ENCODE assay signal across 11 cellular contexts in the genomic region with DNA sequence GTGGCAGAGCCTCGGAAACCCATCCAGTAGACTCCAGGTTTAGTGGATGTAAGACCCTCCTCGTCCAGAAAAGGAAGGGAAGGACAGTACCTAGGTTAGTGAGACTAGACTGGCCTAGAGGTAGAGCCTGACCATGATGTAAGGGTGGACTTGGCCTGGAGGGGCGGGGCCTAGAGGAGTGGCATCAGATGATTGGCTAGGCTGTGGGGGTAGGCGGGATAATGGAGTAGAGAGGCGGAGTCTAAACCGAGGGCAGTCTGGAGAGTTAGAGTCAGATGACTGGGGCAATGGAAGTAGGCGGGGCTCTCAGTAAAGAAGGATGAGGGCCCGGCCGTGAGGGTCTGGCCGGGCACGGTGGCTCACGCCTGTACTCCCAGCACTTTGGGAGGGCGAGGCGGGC.
DNase-seq lines count a peak whose midpoint lies in the region; ATAC-seq and TF ChIP-seq lines count a peak whose summit lies in the region.
"Had no signal": no experiment of that assay in that cellular context is flagged by ENCODE, and none has a peak within 500 bp of the region (broad histone marks: within the 10 kb centered on the region; RNA-seq: fewer than 3 reads in every experiment).

No MANE protein-coding gene starts in this region.

- POLR2A ChIA-PET in activated CD4-positive, alpha-beta T cell treated with anti-CD3 and anti-CD28 coated beads for 36 hours (lab: Charles Lee) = no interaction called here
- POLR2A ChIA-PET in naive thymus-derived CD4-positive, alpha-beta T cell (lab: Charles Lee) = no interaction called here

- no peak overlapping the region for H3K4me3 ChIP-seq in endodermal cell (ENCODE audit: low read length)
- H3K4me3 ChIP-seq in naive thymus-derived CD4-positive, alpha-beta T cell (ENCODE audit: low read length) = no peak overlapping the region

- 88 to 89% methylated on average over 12 to 14 of the region's 14 CpGs for WGBS in endodermal cell (ENCODE audit: insufficient coverage in 1 of 2, insufficient read length in 1 of 2), 2 experiments

- peak; percentile 16 for DNase-seq in activated CD4-positive, alpha-beta T cell treated with anti-CD3 and anti-CD28 coated beads for 36 hours
- no peak for DNase-seq in activated CD4-positive, alpha-beta T cell treated with anti-CD3 and anti-CD28 coated beads, Interleukin-2, amount 50 U/mL, for 4 hours
- peak; percentile 70 for DNase-seq in NAMALWA (ENCODE audit: low spot score)
- peak; percentile 95 for DNase-seq in endodermal cell
- no peak for DNase-seq in sciatic nerve (ENCODE audit: low spot score)
- DNase-seq in NCI-H1694 treated with DMSO at 0.1 percent for 48 hours (lab: John Stamatoyannopoulos, UW) = no peak
- DNase-seq in effector CD8-positive, alpha-beta T cell (lab: John Stamatoyannopoulos, UW) = no peak
- no peak for DNase-seq in naive thymus-derived CD4-positive, alpha-beta T cell
- DNase-seq: immature natural killer cell, Kasumi-1 had no signal

- H3K36me3 ChIP-seq in endodermal cell (ENCODE audit: control insufficient read depth, insufficient read depth, low read length) = no peaks in the 10 kb centered on the region
- no peaks in the 10 kb centered on the region for H3K36me3 ChIP-seq in naive thymus-derived CD4-positive, alpha-beta T cell (ENCODE audit: control insufficient read depth in 2 of 3, insufficient read depth in 3 of 3, low read length in 3 of 3)

- H3K27ac Mint-ChIP-seq in activated CD4-positive, alpha-beta T cell treated with anti-CD3 and anti-CD28 coated beads for 36 hours = no peak overlapping the region
- no peak overlapping the region for H3K27ac Mint-ChIP-seq in endodermal cell
- H3K27ac Mint-ChIP-seq in naive thymus-derived CD4-positive, alpha-beta T cell = no peak overlapping the region
- H3K27ac Mint-ChIP-seq: immature natural killer cell had no signal

- no peaks in the 10 kb centered on the region for H3K4me1 Mint-ChIP-seq in activated CD4-positive, alpha-beta T cell treated with anti-CD3 and anti-CD28 coated beads for 36 hours
- H3K4me1 Mint-ChIP-seq in endodermal cell = peaks cover 7% of the 10 kb centered on the region
- H3K4me1 Mint-ChIP-seq in naive thymus-derived CD4-positive, alpha-beta T cell = peaks cover 0 to 6% (median 0%) of the 10 kb centered on the region in 7 donors
- H3K4me1 Mint-ChIP-seq: central memory CD8-positive, alpha-beta T cell; immature natural killer cell had no signal

- H3K4me3 Mint-ChIP-seq in activated CD4-positive, alpha-beta T cell treated with anti-CD3 and anti-CD28 coated beads for 36 hours = no peak overlapping the region
- no peak overlapping the region for H3K4me3 Mint-ChIP-seq in endodermal cell
- no peak overlapping the region for H3K4me3 Mint-ChIP-seq in naive thymus-derived CD4-positive, alpha-beta T cell
- H3K4me3 Mint-ChIP-seq: central memory CD8-positive, alpha-beta T cell; immature natural killer cell had no signal

- H3K4me1 ChIP-seq in endodermal cell (ENCODE audit: control insufficient read depth, insufficient read depth, low read length) = no peaks in the 10 kb centered on the region
- H3K4me1 ChIP-seq in naive thymus-derived CD4-positive, alpha-beta T cell (ENCODE audit: control insufficient read depth in 2 of 2, insufficient read depth in 2 of 2, low read length in 2 of 2) = no peaks in the 10 kb centered on the region

- H3K9me3 Mint-ChIP-seq in activated CD4-positive, alpha-beta T cell treated with anti-CD3 and anti-CD28 coated beads for 36 hours (ENCODE audit: low read depth) = no peaks in the 10 kb centered on the region
- no peaks in the 10 kb centered on the region for H3K9me3 Mint-ChIP-seq in endodermal cell
- H3K9me3 Mint-ChIP-seq in naive thymus-derived CD4-positive, alpha-beta T cell = peaks cover 0 to 2% (median 0%) of the 10 kb centered on the region in 11 donors
- H3K9me3 Mint-ChIP-seq: central memory CD8-positive, alpha-beta T cell; immature natural killer cell had no signal

- ATAC-seq in activated CD4-positive, alpha-beta T cell treated with anti-CD3 and anti-CD28 coated beads for 36 hours = no peak
- ATAC-seq in sciatic nerve = peak; percentile 39
- no peak for ATAC-seq in naive thymus-derived CD4-positive, alpha-beta T cell

- no peaks in the 10 kb centered on the region for H3K9me3 ChIP-seq in endodermal cell (ENCODE audit: control insufficient read depth, low read length)
- no peaks in the 10 kb centered on the region for H3K9me3 ChIP-seq in naive thymus-derived CD4-positive, alpha-beta T cell (ENCODE audit: control insufficient read depth in 2 of 3, low read length in 3 of 3)

- H3K36me3 Mint-ChIP-seq in activated CD4-positive, alpha-beta T cell treated with anti-CD3 and anti-CD28 coated beads for 36 hours (ENCODE audit: low read depth) = no peaks in the 10 kb centered on the region
- H3K36me3 Mint-ChIP-seq in endodermal cell (ENCODE audit: low read depth) = peaks cover 7% of the 10 kb centered on the region
- H3K36me3 Mint-ChIP-seq in naive thymus-derived CD4-positive, alpha-beta T cell = no peaks in the 10 kb centered on the region
- H3K36me3 Mint-ChIP-seq: immature natural killer cell had no signal

- intact Hi-C loops in activated CD4-positive, alpha-beta T cell treated with anti-CD3 and anti-CD28 coated beads for 36 hours (cut with DNase I, micrococcal nuclease) = no loop called here
- intact Hi-C loops in sciatic nerve (cut with DNase I) = no loop called here
- intact Hi-C loops in naive thymus-derived CD4-positive, alpha-beta T cell (cut with micrococcal nuclease) = no loop called here

- no peaks in the 10 kb centered on the region for H3K27me3 ChIP-seq in endodermal cell (ENCODE audit: control insufficient read depth, insufficient read depth, low read length, poor library complexity, severe bottlenecking)
- no peaks in the 10 kb centered on the region for H3K27me3 ChIP-seq in naive thymus-derived CD4-positive, alpha-beta T cell (ENCODE audit: control insufficient read depth in 2 of 2, insufficient read depth in 2 of 2, low read length in 2 of 2)

- no peak for TF ChIP-seq CTCF in endodermal cell (conservative IDR thresholded peaks at IDR 0.05)

- H3K9ac ChIP-seq in endodermal cell (ENCODE audit: extremely low read depth, low read length, poor library complexity, severe bottlenecking) = no peak overlapping the region

- peaks cover 15% of the 10 kb centered on the region for H3K27me3 Mint-ChIP-seq in activated CD4-positive, alpha-beta T cell treated with anti-CD3 and anti-CD28 coated beads for 36 hours
- H3K27me3 Mint-ChIP-seq in endodermal cell (ENCODE audit: insufficient read depth) = peaks cover 5% of the 10 kb centered on the region
- peaks cover 4 to 26% (median 15%) of the 10 kb centered on the region in 5 donors for H3K27me3 Mint-ChIP-seq in naive thymus-derived CD4-positive, alpha-beta T cell

- no peak overlapping the region for H3K27ac ChIP-seq in endodermal cell (ENCODE audit: low read depth, low read length)
- no peak overlapping the region for H3K27ac ChIP-seq in naive thymus-derived CD4-positive, alpha-beta T cell (ENCODE audit: low read depth, low read length)

- CTCF ChIA-PET in activated CD4-positive, alpha-beta T cell treated with anti-CD3 and anti-CD28 coated beads for 36 hours (lab: Charles Lee) = no interaction called here
- CTCF ChIA-PET in naive thymus-derived CD4-positive, alpha-beta T cell (lab: Charles Lee) = no interaction called here

Comparison
In these comparisons a context has a peak if more than half of its experiments do, and no peak if none do; other contexts are left out.
1. DNase-seq: peak in activated CD4-positive, alpha-beta T cell treated with anti-CD3 and anti-CD28 coated beads for 36 hours (single experiment), NAMALWA (single experiment) and endodermal cell (single experiment); none in activated CD4-positive, alpha-beta T cell treated with anti-CD3 and anti-CD28 coated beads, Interleukin-2, amount 50 U/mL, for 4 hours (0 of 2), sciatic nerve (single experiment), NCI-H1694 treated with DMSO at 0.1 percent for 48 hours (single experiment), effector CD8-positive, alpha-beta T cell (single experiment) and naive thymus-derived CD4-positive, alpha-beta T cell (0 of 9).